8 cellular contexts compared by ENCODE assay signal in the genomic region with DNA sequence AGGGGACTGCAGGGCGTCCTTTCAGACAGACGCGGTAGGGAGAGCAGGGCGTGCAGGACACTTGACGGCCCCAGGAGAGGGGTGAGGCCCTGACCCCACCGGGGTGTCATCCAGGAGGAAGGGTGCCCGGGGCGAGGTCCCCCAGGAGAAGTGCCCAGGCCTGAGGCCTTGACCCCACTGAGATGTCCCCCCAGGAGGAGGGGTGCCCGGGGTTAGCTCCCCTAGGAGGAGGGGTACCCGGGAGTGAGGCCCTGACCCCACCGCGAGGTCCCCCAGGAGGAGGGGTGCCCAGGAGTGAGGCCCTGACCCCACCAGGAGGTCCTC. TPM values are rescaled to one million over a fixed set of nuclear protein-coding genes. Genes with fewer than 3 reads are reported as not detected.
DNase-seq lines count a peak whose midpoint lies in the region; ATAC-seq, FAIRE-seq and TF ChIP-seq lines count a peak whose summit lies in the region.

No MANE protein-coding gene starts in this region.

- no peaks in the 10 kb centered on the region for H3K79me2 ChIP-seq in keratinocyte (ENCODE audit: control insufficient read depth, insufficient read depth, low read length)

- peak overlapping the region; percentile 91 for H3K4me2 ChIP-seq in keratinocyte (ENCODE audit: control insufficient read depth, extremely low read depth, insufficient read depth, low read depth, low read length)

- no peaks in the 10 kb centered on the region for H4K20me1 ChIP-seq in keratinocyte (ENCODE audit: control insufficient read depth, extremely low read depth, insufficient read depth, low read length)

- FAIRE-seq in keratinocyte (lab: Jason Lieb, UNC), result no peak
- no peak for FAIRE-seq in GM12892 (lab: Jason Lieb, UNC)

- H3K9me3 Mint-ChIP-seq in activated CD4-positive, alpha-beta T cell treated with anti-CD3 and anti-CD28 coated beads for 36 hours (ENCODE audit: low read depth), result no peaks in the 10 kb centered on the region
- H3K9me3 Mint-ChIP-seq in activated naive CD8-positive, alpha-beta T cell (ENCODE audit: low read depth), result no peaks in the 10 kb centered on the region

- intact Hi-C loops in activated CD4-positive, alpha-beta T cell treated with anti-CD3 and anti-CD28 coated beads for 36 hours (cut with DNase I, micrococcal nuclease), result loop anchor here in 1 of 2 experiments (10.0 kb wide), 1 partner anchor 757 kb away; no protein-coding TSS in a partner anchor

- peaks cover 7% of the 10 kb centered on the region for H3K36me3 Mint-ChIP-seq in activated CD4-positive, alpha-beta T cell treated with anti-CD3 and anti-CD28 coated beads for 36 hours (ENCODE audit: low read depth)
- peaks cover 3% of the 10 kb centered on the region for H3K36me3 Mint-ChIP-seq in activated naive CD8-positive, alpha-beta T cell

- H3K27me3 ChIP-seq in keratinocyte (ENCODE audit: control insufficient read depth, extremely low read depth, insufficient read depth, low read length), result peaks cover 3% of the 10 kb centered on the region

- no peaks in the 10 kb centered on the region for H3K9me3 ChIP-seq in keratinocyte (ENCODE audit: control insufficient read depth, low read depth, low read length)

- no peak for DNase-seq in activated CD4-positive, alpha-beta T cell treated with anti-CD3 and anti-CD28 coated beads for 36 hours
- no peak for DNase-seq in activated CD4-positive, alpha-beta T cell treated with anti-CD3 and anti-CD28 coated beads, Interleukin-2, amount 50 U/mL, for 48 hours
- DNase-seq in keratinocyte (ENCODE audit: low read depth, low spot score) (no peak), substantia nigra (lab: John Stamatoyannopoulos, UW) (no peak), NCI-H2107 treated with DMSO at 0.1 percent for 48 hours (lab: John Stamatoyannopoulos, UW; ENCODE audit: unreplicated experiment) (no peak), GM12892 (ENCODE audit: insufficient read length) (no peak), foreskin melanocyte (no peak)

- H3K4me3 Mint-ChIP-seq in activated CD4-positive, alpha-beta T cell treated with anti-CD3 and anti-CD28 coated beads for 36 hours, result peak overlapping the region; percentile 85
- peak overlapping the region; percentile 56 for H3K4me3 Mint-ChIP-seq in activated naive CD8-positive, alpha-beta T cell

- no peaks in the 10 kb centered on the region for H3K9me1 ChIP-seq in keratinocyte (ENCODE audit: control insufficient read depth, extremely low read depth, insufficient read depth, low read length)

- peaks cover 35% of the 10 kb centered on the region for H3K4me1 Mint-ChIP-seq in activated CD4-positive, alpha-beta T cell treated with anti-CD3 and anti-CD28 coated beads for 36 hours
- H3K4me1 Mint-ChIP-seq in activated naive CD8-positive, alpha-beta T cell (ENCODE audit: low read depth), result peaks cover 36% of the 10 kb centered on the region

- no peak for ATAC-seq in activated CD4-positive, alpha-beta T cell treated with anti-CD3 and anti-CD28 coated beads for 36 hours

- CTCF ChIA-PET in activated CD4-positive, alpha-beta T cell treated with anti-CD3 and anti-CD28 coated beads for 36 hours (lab: Charles Lee), result no interaction called here

- no peak for TF ChIP-seq POLR2A in GM12892 (IDR thresholded peaks at IDR 0.05; ENCODE audit: low read depth, low read length)

- H3K27ac ChIP-seq in keratinocyte (ENCODE audit: control insufficient read depth, insufficient read depth, low read length) (no peak overlapping the region), substantia nigra (ENCODE audit: low read depth, low read length, poor library complexity, severe bottlenecking) (peak overlapping the region; percentile 91)

- H2AFZ ChIP-seq in keratinocyte (ENCODE audit: control insufficient read depth, low read length), result peak overlapping the region; percentile 93

- peak overlapping the region; percentile 62 for H3K9ac ChIP-seq in keratinocyte (ENCODE audit: control insufficient read depth, extremely low read depth, insufficient read depth, low read length)

- no peak for TF ChIP-seq CTCF in keratinocyte (optimal IDR thresholded peaks at IDR 0.05 in 1 of 3, IDR thresholded peaks at IDR 0.05 in 1 of 3, conservative IDR thresholded peaks at IDR 0.05 in 1 of 3; ENCODE audit: extremely low read depth in 1 of 3, insufficient read depth in 2 of 3, low read length in 3 of 3)

- POLR2A ChIA-PET in activated CD4-positive, alpha-beta T cell treated with anti-CD3 and anti-CD28 coated beads for 36 hours (lab: Charles Lee), result no interaction called here

- no peaks in the 10 kb centered on the region for H3K27me3 Mint-ChIP-seq in activated CD4-positive, alpha-beta T cell treated with anti-CD3 and anti-CD28 coated beads for 36 hours
- no peaks in the 10 kb centered on the region for H3K27me3 Mint-ChIP-seq in activated naive CD8-positive, alpha-beta T cell

- peaks cover 5% of the 10 kb centered on the region for H3K4me1 ChIP-seq in keratinocyte (ENCODE audit: control insufficient read depth, extremely low read depth, insufficient read depth, low read length)

- H3K4me3 ChIP-seq in keratinocyte (ENCODE audit: control insufficient read depth in 2 of 3, extremely low read depth in 1 of 3, insufficient read depth in 2 of 3, low read depth in 1 of 3, low read length in 3 of 3), result peak overlapping the region; percentile 46 to 75 (median 61)

- dilution Hi-C loops in keratinocyte (cut with MboI; ENCODE audit: extremely low pct_ligation_motif_present, low sequenced_read_pairs), result no loop called here

- H3K27ac Mint-ChIP-seq in activated CD4-positive, alpha-beta T cell treated with anti-CD3 and anti-CD28 coated beads for 36 hours, result peak overlapping the region; percentile 86
- H3K27ac Mint-ChIP-seq in activated naive CD8-positive, alpha-beta T cell, result peak overlapping the region; percentile 70

- no peaks in the 10 kb centered on the region for H3K36me3 ChIP-seq in keratinocyte (ENCODE audit: control insufficient read depth in 2 of 2, extremely low read depth in 1 of 2, insufficient read depth in 2 of 2, low read length in 2 of 2)

RNA-seq across cellular contexts. Expression of a gene that starts 27.2 kb away (rescaled TPM):
- total RNA-seq in activated CD4-positive, alpha-beta T cell treated with anti-CD3 and anti-CD28 coated beads for 36 hours, result 10 to 100 TPM; 22.4 to 26.3 TPM
- 3.1 to 7.2 TPM (median 3.4 TPM) in 3 replicates for polyA plus RNA-seq in keratinocyte
- 43.9 TPM for polyA plus RNA-seq in keratinocyte (2011; ENCODE audit: low read depth)
- polyA plus RNA-seq in keratinocyte (2011; cell fraction: cytosol; rRNA removed), result 2.2 and 7.9 TPM in 2 replicates
- 8.6 and 10.8 TPM in 2 replicates for polyA plus RNA-seq in keratinocyte (2011; cell fraction: nucleus; rRNA removed)
- 6.2 and 85.3 TPM in 2 replicates for polyA plus RNA-seq in keratinocyte (2012; ENCODE audit: low replicate concordance)
- polyA minus RNA-seq in keratinocyte, result 2.0 to 5.2 TPM (median 2.4 TPM) in 3 replicates
- 24.2 TPM for polyA minus RNA-seq in keratinocyte (2011; cell fraction: cytosol; rRNA and poly(A)+ RNA removed)
- polyA minus RNA-seq in keratinocyte (2011; cell fraction: nucleus; rRNA and poly(A)+ RNA removed), result 7.8 and 8.5 TPM in 2 replicates
- polyA plus RNA-seq in GM12892 (2012; ENCODE audit: missing spikeins), result 0.36 TPM
